24 cellular contexts compared by ENCODE assay signal in genomic region chr5:7634837-7635236, GRCh38.
"Had no signal": no experiment of that assay in that cellular context is flagged by ENCODE, and none has a peak within 500 bp of the region (broad histone marks: within the 10 kb centered on the region; RNA-seq: fewer than 3 reads in every experiment).

No MANE protein-coding gene starts in this region.

- H3K27me3 Mint-ChIP-seq: dendritic cell treated with granulocyte-macrophage colony-stimulating factor and Interleukin-4, amounts not matched to agents 40 ng/mL and 50 ng/mL, for 4 days; effector memory CD8-positive, alpha-beta T cell had no signal

- H3K27ac Mint-ChIP-seq: dendritic cell treated with granulocyte-macrophage colony-stimulating factor and Interleukin-4, amounts not matched to agents 40 ng/mL and 50 ng/mL, for 4 days; effector memory CD8-positive, alpha-beta T cell; endodermal cell had no signal

- H3K4me1 ChIP-seq: colonic mucosa, esophagus squamous epithelium, foreskin keratinocyte, gastroesophageal sphincter, heart left ventricle, heart right ventricle had no signal

- H3K36me3 ChIP-seq: colonic mucosa, esophagus squamous epithelium, gastrocnemius medialis, gastroesophageal sphincter, heart left ventricle, heart right ventricle had no signal

- H3K4me1 Mint-ChIP-seq: endodermal cell had no signal

- H3K27ac ChIP-seq: colonic mucosa, coronary artery, dorsolateral prefrontal cortex, epithelial cell of prostate, esophagus squamous epithelium, foreskin keratinocyte, gastrocnemius medialis, gastroesophageal sphincter, heart left ventricle, heart right ventricle had no signal

- H3K4me3 Mint-ChIP-seq: dendritic cell treated with granulocyte-macrophage colony-stimulating factor and Interleukin-4, amounts not matched to agents 40 ng/mL and 50 ng/mL, for 4 days; effector memory CD8-positive, alpha-beta T cell; endodermal cell had no signal

- H3K9me3 ChIP-seq: colonic mucosa, esophagus squamous epithelium, gastrocnemius medialis, gastroesophageal sphincter had no signal

- H3K4me3 ChIP-seq: colonic mucosa, coronary artery, dorsolateral prefrontal cortex, esophagus squamous epithelium, gastrocnemius medialis, gastroesophageal sphincter, heart left ventricle, heart right ventricle had no signal

- H3K27me3 ChIP-seq: colonic mucosa, dorsolateral prefrontal cortex, esophagus squamous epithelium, gastrocnemius medialis, gastroesophageal sphincter, heart left ventricle, heart right ventricle had no signal

- DNase-seq: colonic mucosa; cortex of kidney; dermis blood vessel endothelial cell; dorsolateral prefrontal cortex; effector CD4-positive, alpha-beta T cell; effector CD8-positive, alpha-beta T cell; effector memory CD4-positive, alpha-beta T cell; effector memory CD8-positive, alpha-beta T cell; endodermal cell; erythroblast; esophagus squamous epithelium; foreskin fibroblast; foreskin keratinocyte; foreskin melanocyte; gastrocnemius medialis; glutamatergic neuron; head of caudate nucleus; heart left ventricle; heart right ventricle had no signal

- ATAC-seq: effector memory CD8-positive, alpha-beta T cell; esophagus mucosa; foreskin keratinocyte; gastrocnemius medialis; gastroesophageal sphincter; heart left ventricle; heart right ventricle had no signal

- H3K9me3 Mint-ChIP-seq: endodermal cell had no signal
